ENCODE assay signal across 15 cellular contexts in genomic region chr5:32132757-32133156, GRCh38.
"Had no signal": no experiment of that assay in that cellular context is flagged by ENCODE, and none has a peak within 500 bp of the region (broad histone marks: within the 10 kb centered on the region; RNA-seq: fewer than 3 reads in every experiment).

No MANE protein-coding gene starts in this region.

- H3K9me3 Mint-ChIP-seq: stimulated activated naive CD8-positive, alpha-beta T cell treated with anti-CD3 and anti-CD28 coated beads, Interleukin-15, Interleukin-2, amounts not matched to agents 100 ng/mL and 50 ng/mL, for 24 hours had no signal

- H3K4me1 ChIP-seq: testis had no signal

- H3K27ac Mint-ChIP-seq: activated CD8-positive, alpha-beta memory T cell treated with anti-CD3 and anti-CD28 coated beads, Interleukin-2, amount 10 ng/mL, durations not matched to agents 7 days and 5 days; stimulated activated naive CD8-positive, alpha-beta T cell treated with anti-CD3 and anti-CD28 coated beads, Interleukin-15, Interleukin-2, amounts not matched to agents 100 ng/mL and 50 ng/mL, for 24 hours had no signal

- ATAC-seq: activated CD4-positive, CD25-positive, alpha-beta regulatory T cell treated with anti-CD3 and anti-CD28 coated beads, Interleukin-2, amount 50 U/mL, for 24 hours; activated CD8-positive, alpha-beta memory T cell treated with anti-CD3 and anti-CD28 coated beads, Interleukin-2, amount 10 ng/mL, durations not matched to agents 7 days and 5 days; left lung; right lobe of liver had no signal

- H3K4me3 Mint-ChIP-seq: activated CD8-positive, alpha-beta memory T cell treated with anti-CD3 and anti-CD28 coated beads, Interleukin-2, amount 10 ng/mL, durations not matched to agents 7 days and 5 days; stimulated activated naive CD8-positive, alpha-beta T cell treated with anti-CD3 and anti-CD28 coated beads, Interleukin-15, Interleukin-2, amounts not matched to agents 100 ng/mL and 50 ng/mL, for 24 hours had no signal

- H3K27me3 Mint-ChIP-seq: activated CD8-positive, alpha-beta memory T cell treated with anti-CD3 and anti-CD28 coated beads, Interleukin-2, amount 10 ng/mL, durations not matched to agents 7 days and 5 days; stimulated activated naive CD8-positive, alpha-beta T cell treated with anti-CD3 and anti-CD28 coated beads, Interleukin-15, Interleukin-2, amounts not matched to agents 100 ng/mL and 50 ng/mL, for 24 hours had no signal

- H3K27me3 ChIP-seq: ascending aorta, left lung, right lobe of liver, testis, upper lobe of left lung had no signal

- H3K9me3 ChIP-seq: ascending aorta, left lung, right lobe of liver, testis, upper lobe of left lung had no signal

- FAIRE-seq: bronchial epithelial cell, kidney, TTC549 had no signal

- H3K4me3 ChIP-seq: ascending aorta, left lung, right lobe of liver, testis, upper lobe of left lung had no signal

- H3K27ac ChIP-seq: ascending aorta, left lung, right lobe of liver, testis, upper lobe of left lung had no signal

- DNase-seq: activated CD8-positive, alpha-beta memory T cell treated with anti-CD3 and anti-CD28 coated beads, Interleukin-2, amount 10 ng/mL, durations not matched to agents 7 days and 5 days; activated gamma-delta T cell treated with Interleukin-2 at 50 U/mL for 16 hours; activated T-cell treated with anti-CD3 and anti-CD28 coated beads, Interleukin-2, amount 50 U/mL, for 48 hours; hippocampal formation; kidney; left lung; mesenchymal stem cell; right lobe of liver; testis; upper lobe of left lung had no signal
